1 cellular context compared by ENCODE assay signal in the genomic region with DNA sequence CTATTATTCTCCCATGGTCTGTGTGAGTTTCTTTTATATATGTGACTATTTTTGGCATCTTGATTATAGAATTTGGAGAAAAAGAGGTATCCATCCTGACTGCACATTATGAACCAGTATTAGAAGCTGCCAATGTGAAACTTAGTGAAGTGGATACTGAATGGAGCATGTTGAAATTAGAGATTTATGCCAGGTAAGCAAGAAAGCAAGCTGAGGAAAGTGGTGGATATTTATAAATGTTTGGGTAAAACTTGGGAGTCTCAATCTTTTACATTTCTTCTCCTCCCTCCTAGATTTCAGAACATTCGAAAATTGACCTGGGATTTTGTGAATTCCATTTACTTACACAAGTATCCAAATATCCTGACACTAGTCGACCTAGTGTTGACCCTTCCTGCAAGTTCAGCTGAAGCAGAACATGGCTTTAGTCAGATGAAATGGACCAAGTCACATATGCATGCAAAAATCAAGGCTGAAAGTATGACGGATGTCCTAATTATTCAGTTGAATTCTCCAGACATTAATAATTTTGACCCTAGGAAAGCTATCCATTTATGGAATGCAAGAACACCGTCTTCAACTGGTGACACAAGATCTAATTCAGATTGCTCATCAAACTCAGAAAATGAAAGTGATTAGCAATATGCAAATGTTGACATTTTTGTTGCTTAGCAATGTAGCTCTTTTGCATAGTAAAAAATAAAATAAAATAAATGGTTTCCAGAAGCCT.
TF ChIP-seq lines count a peak whose summit lies in the region.

No MANE protein-coding gene starts in this region.

TF ChIP-seq in SK-N-SH, 30 proteins besides CTCF, POLR2A, EP300 and RAD21 (continued from another document):
- TF ChIP-seq FOXM1 (IDR thresholded peaks at IDR 0.05; ENCODE audit: low read depth) (no peak), MEF2A (IDR thresholded peaks at IDR 0.05; ENCODE audit: borderline replicate concordance, low read depth) (no peak), TCF12 (IDR thresholded peaks at IDR 0.05) (no peak), FOSL2 (IDR thresholded peaks at IDR 0.05; ENCODE audit: borderline replicate concordance, low read depth) (no peak), GATA2 (CRISPR knock-in tag; IDR thresholded peaks at IDR 0.05) (no peak)
- TF ChIP-seq, protein P1, sequence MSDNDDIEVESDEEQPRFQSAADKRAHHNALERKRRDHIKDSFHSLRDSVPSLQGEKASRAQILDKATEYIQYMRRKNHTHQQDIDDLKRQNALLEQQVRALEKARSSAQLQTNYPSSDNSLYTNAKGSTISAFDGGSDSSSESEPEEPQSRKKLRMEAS (IDR thresholded peaks at IDR 0.05; ENCODE audit: low read depth), result no peak
